In the genomic region with DNA sequence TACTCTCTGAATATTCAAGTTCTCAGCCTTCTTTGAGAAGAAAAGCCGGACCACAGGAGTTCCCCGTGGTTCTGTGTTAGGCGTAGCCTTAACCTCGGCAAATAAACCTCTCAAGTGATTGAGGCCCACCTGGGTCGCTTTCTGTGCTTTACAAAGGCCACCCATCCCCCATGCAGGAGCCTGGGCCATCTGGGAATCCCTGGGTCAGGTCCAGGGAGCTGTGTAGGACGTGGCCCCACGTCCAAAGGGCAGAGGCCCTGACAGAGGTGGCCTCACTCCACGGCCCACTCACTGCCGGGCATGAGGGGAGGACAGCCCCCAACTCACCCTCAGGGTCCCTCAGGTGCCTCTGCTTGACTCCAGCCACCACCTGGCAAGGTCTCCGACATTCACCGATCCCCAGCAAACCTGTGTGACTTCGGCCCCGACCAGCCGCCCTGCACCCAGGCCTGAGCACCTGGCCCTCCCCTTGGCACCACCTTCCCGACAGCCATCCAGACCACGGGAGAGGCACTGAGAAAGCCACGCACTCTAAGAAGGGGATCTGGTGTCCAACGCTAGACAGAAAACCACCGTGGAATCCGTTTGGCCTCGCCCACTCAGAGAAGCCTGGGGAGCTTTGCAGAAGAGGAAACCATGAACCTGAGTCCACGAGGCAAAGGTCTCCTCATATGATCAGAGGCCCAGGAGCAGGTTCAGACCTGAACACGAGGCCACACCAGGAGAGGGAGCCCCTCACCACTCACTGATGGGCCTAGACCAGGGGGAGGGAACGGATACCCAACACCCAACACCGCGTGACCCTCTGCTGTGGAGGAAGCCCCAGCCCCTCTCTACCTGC, we compare ENCODE assay signal across 1 cellular context.
TF ChIP-seq lines count a peak whose summit lies in the region.

No MANE protein-coding gene starts in this region.

TF ChIP-seq in HepG2, 621 proteins besides CTCF, POLR2A, EP300 and RAD21 (continues in another document):
- TF ChIP-seq GZF1 (CRISPR knock-in tag; IDR thresholded peaks at IDR 0.05) (peak; percentile 19; the same call in 1 of the 2 replicates), TOE1 (CRISPR knock-in tag; IDR thresholded peaks at IDR 0.05) (no peak), ZNF3 (CRISPR knock-in tag; IDR thresholded peaks at IDR 0.05) (no peak), ZFP36L2 (CRISPR knock-in tag; IDR thresholded peaks at IDR 0.05) (no peak), CHD2 (IDR thresholded peaks at IDR 0.05; ENCODE audit: low read depth, low read length) (no peak), ZNF367 (CRISPR knock-in tag; IDR thresholded peaks at IDR 0.05; ENCODE audit: borderline replicate concordance) (no peak), ZNF563 (CRISPR knock-in tag; IDR thresholded peaks at IDR 0.05) (no peak), TRIM24 (CRISPR knock-in tag; IDR thresholded peaks at IDR 0.05) (no peak), ZHX2 (IDR thresholded peaks at IDR 0.05; ENCODE audit: low read depth) (no peak), ZHX2 (CRISPR knock-in tag; IDR thresholded peaks at IDR 0.05; ENCODE audit: borderline replicate concordance) (no peak), ZNF343 (CRISPR knock-in tag; IDR thresholded peaks at IDR 0.05) (peak; percentile 54), ZNF30 (CRISPR knock-in tag; IDR thresholded peaks at IDR 0.05) (no peak), NCOA1 (CRISPR knock-in tag; IDR thresholded peaks at IDR 0.05) (peak; percentile 62; the same call in 1 of the 2 replicates), ZNF281 (CRISPR knock-in tag; IDR thresholded peaks at IDR 0.05; ENCODE audit: borderline replicate concordance) (peak; percentile 99), ZNF543 (CRISPR knock-in tag; IDR thresholded peaks at IDR 0.05) (peak; percentile 77), ZBTB7B (CRISPR knock-in tag; IDR thresholded peaks at IDR 0.05) (peak; percentile 95), E2F1 (CRISPR knock-in tag; IDR thresholded peaks at IDR 0.05) (no peak), SP4 (CRISPR knock-in tag; IDR thresholded peaks at IDR 0.05) (peak; percentile 8; the same call in 1 of the 2 replicates), HCFC1 (IDR thresholded peaks at IDR 0.05; ENCODE audit: low read depth, low read length) (no peak), HIC2 (CRISPR knock-in tag; IDR thresholded peaks at IDR 0.05; ENCODE audit: low read depth) (peak; percentile 41; the same call in 1 of the 2 replicates), THAP7 (CRISPR knock-in tag; IDR thresholded peaks at IDR 0.05) (no peak)
- TF ChIP-seq, protein P1, sequence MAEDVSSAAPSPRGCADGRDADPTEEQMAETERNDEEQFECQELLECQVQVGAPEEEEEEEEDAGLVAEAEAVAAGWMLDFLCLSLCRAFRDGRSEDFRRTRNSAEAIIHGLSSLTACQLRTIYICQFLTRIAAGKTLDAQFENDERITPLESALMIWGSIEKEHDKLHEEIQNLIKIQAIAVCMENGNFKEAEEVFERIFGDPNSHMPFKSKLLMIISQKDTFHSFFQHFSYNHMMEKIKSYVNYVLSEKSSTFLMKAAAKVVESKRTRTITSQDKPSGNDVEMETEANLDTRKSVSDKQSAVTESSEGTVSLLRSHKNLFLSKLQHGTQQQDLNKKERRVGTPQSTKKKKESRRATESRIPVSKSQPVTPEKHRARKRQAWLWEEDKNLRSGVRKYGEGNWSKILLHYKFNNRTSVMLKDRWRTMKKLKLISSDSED (CRISPR knock-in tag; IDR thresholded peaks at IDR 0.05) = no peak
- TF ChIP-seq, protein P2, sequence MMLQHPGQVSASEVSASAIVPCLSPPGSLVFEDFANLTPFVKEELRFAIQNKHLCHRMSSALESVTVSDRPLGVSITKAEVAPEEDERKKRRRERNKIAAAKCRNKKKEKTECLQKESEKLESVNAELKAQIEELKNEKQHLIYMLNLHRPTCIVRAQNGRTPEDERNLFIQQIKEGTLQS (CRISPR knock-in tag; IDR thresholded peaks at IDR 0.05) = no peak; the same call in 1 of the 2 replicates
- TF ChIP-seq, protein P3, sequence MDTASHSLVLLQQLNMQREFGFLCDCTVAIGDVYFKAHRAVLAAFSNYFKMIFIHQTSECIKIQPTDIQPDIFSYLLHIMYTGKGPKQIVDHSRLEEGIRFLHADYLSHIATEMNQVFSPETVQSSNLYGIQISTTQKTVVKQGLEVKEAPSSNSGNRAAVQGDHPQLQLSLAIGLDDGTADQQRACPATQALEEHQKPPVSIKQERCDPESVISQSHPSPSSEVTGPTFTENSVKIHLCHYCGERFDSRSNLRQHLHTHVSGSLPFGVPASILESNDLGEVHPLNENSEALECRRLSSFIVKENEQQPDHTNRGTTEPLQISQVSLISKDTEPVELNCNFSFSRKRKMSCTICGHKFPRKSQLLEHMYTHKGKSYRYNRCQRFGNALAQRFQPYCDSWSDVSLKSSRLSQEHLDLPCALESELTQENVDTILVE (CRISPR knock-in tag; IDR thresholded peaks at IDR 0.05) = peak; percentile 58; the same call in 1 of the 2 replicates
- TF ChIP-seq, protein P4, sequence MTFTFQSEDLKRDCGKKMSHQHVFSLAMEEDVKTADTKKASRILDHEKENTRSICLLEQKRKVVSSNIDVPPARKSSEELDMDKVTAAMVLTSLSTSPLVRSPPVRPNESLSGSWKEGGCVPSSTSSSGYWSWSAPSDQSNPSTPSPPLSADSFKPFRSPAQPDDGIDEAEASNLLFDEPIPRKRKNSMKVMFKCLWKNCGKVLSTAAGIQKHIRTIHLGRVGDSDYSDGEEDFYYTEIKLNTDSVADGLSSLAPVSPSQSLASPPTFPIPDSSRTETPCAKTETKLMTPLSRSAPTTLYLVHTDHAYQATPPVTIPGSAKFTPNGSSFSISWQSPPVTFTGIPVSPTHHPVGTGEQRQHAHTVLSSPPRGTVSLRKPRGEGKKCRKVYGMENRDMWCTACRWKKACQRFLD (CRISPR knock-in tag; IDR thresholded peaks at IDR 0.05; ENCODE audit: borderline replicate concordance) = 0 out of 2 replicates have a peak, but pooled peaks have one; percentile 81
- TF ChIP-seq, protein P5, sequence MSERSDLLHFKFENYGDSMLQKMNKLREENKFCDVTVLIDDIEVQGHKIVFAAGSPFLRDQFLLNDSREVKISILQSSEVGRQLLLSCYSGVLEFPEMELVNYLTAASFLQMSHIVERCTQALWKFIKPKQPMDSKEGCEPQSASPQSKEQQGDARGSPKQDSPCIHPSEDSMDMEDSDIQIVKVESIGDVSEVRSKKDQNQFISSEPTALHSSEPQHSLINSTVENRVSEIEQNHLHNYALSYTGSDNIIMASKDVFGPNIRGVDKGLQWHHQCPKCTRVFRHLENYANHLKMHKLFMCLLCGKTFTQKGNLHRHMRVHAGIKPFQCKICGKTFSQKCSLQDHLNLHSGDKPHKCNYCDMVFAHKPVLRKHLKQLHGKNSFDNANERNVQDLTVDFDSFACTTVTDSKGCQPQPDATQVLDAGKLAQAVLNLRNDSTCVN (CRISPR knock-in tag; IDR thresholded peaks at IDR 0.05; ENCODE audit: borderline replicate concordance) = peak; percentile 54; the same call in 1 of the 2 replicates
